In genomic region chr10:6204341-6205191, GRCh38 we compare ENCODE assay signal across 8 cellular contexts. TPM values are rescaled to one million over a fixed set of nuclear protein-coding genes. Genes with fewer than 3 reads are reported as not detected.
A peak's percentile ranks its signal among the peaks of the same experiment; 100 is the strongest.
DNase-seq lines count a peak whose midpoint lies in the region; ATAC-seq and TF ChIP-seq lines count a peak whose summit lies in the region.

No MANE protein-coding gene starts in this region.

- H3K36me3 ChIP-seq in esophagus squamous epithelium, result peaks cover 0 to 5% (median 0%) of the 10 kb centered on the region in 3 donors

- peak overlapping the region; percentile 56 for H3K27ac Mint-ChIP-seq in activated CD4-positive, alpha-beta T cell treated with anti-CD3 and anti-CD28 coated beads, Interleukin-2, amount 10 ng/mL, durations not matched to agents 24 days and 14 days
- peak overlapping the region in 2 of 6 donors; percentile 21 to 26 for H3K27ac Mint-ChIP-seq in naive B cell

- peak; percentile 76 for DNase-seq in activated CD4-positive, alpha-beta T cell treated with anti-CD3 and anti-CD28 coated beads, Interleukin-2, amount 10 ng/mL, durations not matched to agents 24 days and 14 days
- no peak for DNase-seq in activated CD4-positive, alpha-beta T cell treated with anti-CD3 and anti-CD28 coated beads for 4 hours
- DNase-seq in esophagus squamous epithelium (lab: John Stamatoyannopoulos, UW) (no peak), naive B cell (no peak), cerebellar nuclear complex (lab: John Stamatoyannopoulos, UW) (no peak), middle frontal gyrus (ENCODE audit: extremely low spot score, low spot score) (no peak)

- H3K4me3 Mint-ChIP-seq in activated CD4-positive, alpha-beta T cell treated with anti-CD3 and anti-CD28 coated beads, Interleukin-2, amount 10 ng/mL, durations not matched to agents 24 days and 14 days, result peak overlapping the region; percentile 92
- H3K4me3 Mint-ChIP-seq in naive B cell, result peak overlapping the region; percentile 55 to 96 (median 89)

- peaks cover 41% of the 10 kb centered on the region for H3K4me1 Mint-ChIP-seq in activated CD4-positive, alpha-beta T cell treated with anti-CD3 and anti-CD28 coated beads, Interleukin-2, amount 10 ng/mL, durations not matched to agents 24 days and 14 days
- H3K4me1 Mint-ChIP-seq in naive B cell, result peaks cover 19 to 37% (median 26%) of the 10 kb centered on the region in 3 donors

- intact Hi-C loops in activated CD4-positive, alpha-beta T cell treated with anti-CD3 and anti-CD28 coated beads, Interleukin-2, amount 10 ng/mL, durations not matched to agents 24 days and 14 days (cut with micrococcal nuclease), result loop anchor here (5.0 kb wide), 3 partner anchors 88 to 463 kb away; partner anchors contain the start of gene PRKCQ
- intact Hi-C loops in esophagus squamous epithelium (cut with DNase I), result loop anchor here (5.0 kb wide), 1 partner anchor 198 kb away; no protein-coding TSS in a partner anchor

- ATAC-seq in SK-N-SH treated with all-trans-retinoic acid at 6 μM for 48 hours, result peak; percentile 22
- no peak for ATAC-seq in naive B cell (ENCODE audit: low read depth in 2 of 2)
- no peak for ATAC-seq in GM21526 (IDR thresholded peaks at IDR 0.05; ENCODE audit: low FRiP score, unreplicated experiment)

- peak overlapping the region; percentile 91 to 98 (median 96) for H3K27ac ChIP-seq in esophagus squamous epithelium

- no peaks in the 10 kb centered on the region for H3K9me3 ChIP-seq in esophagus squamous epithelium

- H3K4me1 ChIP-seq in esophagus squamous epithelium, result peaks cover 27 to 76% (median 37%) of the 10 kb centered on the region in 3 donors

- H3K27me3 ChIP-seq in esophagus squamous epithelium, result peaks cover 0 to 7% (median 0%) of the 10 kb centered on the region in 4 donors

- peak in 1 of 6 experiments; percentile 3 for TF ChIP-seq CTCF in esophagus squamous epithelium (IDR thresholded peaks at IDR 0.05)

- H3K9me3 Mint-ChIP-seq in activated CD4-positive, alpha-beta T cell treated with anti-CD3 and anti-CD28 coated beads, Interleukin-2, amount 10 ng/mL, durations not matched to agents 24 days and 14 days, result no peaks in the 10 kb centered on the region
- H3K9me3 Mint-ChIP-seq in naive B cell, result no peaks in the 10 kb centered on the region

- no peaks in the 10 kb centered on the region for H3K27me3 Mint-ChIP-seq in activated CD4-positive, alpha-beta T cell treated with anti-CD3 and anti-CD28 coated beads, Interleukin-2, amount 10 ng/mL, durations not matched to agents 24 days and 14 days
- no peaks in the 10 kb centered on the region for H3K27me3 Mint-ChIP-seq in naive B cell

- 12 to 19% methylated on average over 9 to 23 of the region's 24 CpGs for WGBS in esophagus squamous epithelium, 2 donors

- H3K4me3 ChIP-seq in esophagus squamous epithelium, result peak overlapping the region; percentile 65 to 90 (median 82)

- H3K36me3 Mint-ChIP-seq in activated CD4-positive, alpha-beta T cell treated with anti-CD3 and anti-CD28 coated beads, Interleukin-2, amount 10 ng/mL, durations not matched to agents 24 days and 14 days (ENCODE audit: low read depth), result peaks cover 15% of the 10 kb centered on the region
- no peaks in the 10 kb centered on the region for H3K36me3 Mint-ChIP-seq in naive B cell

- no peak for TF ChIP-seq POLR2A in esophagus squamous epithelium (IDR thresholded peaks at IDR 0.05)

TF ChIP-seq in SK-N-SH treated with all-trans-retinoic acid at 6 μM for 48 hours, 23 proteins besides CTCF, POLR2A, EP300 and RAD21:
- TF ChIP-seq ESRRG (CRISPR knock-in tag; IDR thresholded peaks at IDR 0.05) (no peak), CSRNP3 (CRISPR knock-in tag; IDR thresholded peaks at IDR 0.05) (no peak), PPARA (CRISPR knock-in tag; IDR thresholded peaks at IDR 0.05; ENCODE audit: borderline replicate concordance) (no peak), ARNTL (CRISPR knock-in tag; IDR thresholded peaks at IDR 0.05; ENCODE audit: borderline replicate concordance, low read depth) (no peak), CSDC2 (CRISPR knock-in tag; IDR thresholded peaks at IDR 0.05) (no peak), ZFP3 (CRISPR knock-in tag; IDR thresholded peaks at IDR 0.05) (no peak), BACH2 (CRISPR knock-in tag; IDR thresholded peaks at IDR 0.05; ENCODE audit: borderline replicate concordance) (no peak), ISL1 (CRISPR knock-in tag; IDR thresholded peaks at IDR 0.05) (no peak), SNAI2 (CRISPR knock-in tag; IDR thresholded peaks at IDR 0.05) (no peak), GLIS3 (CRISPR knock-in tag; IDR thresholded peaks at IDR 0.05) (no peak), ZNF70 (CRISPR knock-in tag; IDR thresholded peaks at IDR 0.05) (no peak), POU6F1 (CRISPR knock-in tag; IDR thresholded peaks at IDR 0.05; ENCODE audit: borderline replicate concordance, low read depth) (no peak), ZC3H10 (CRISPR knock-in tag; IDR thresholded peaks at IDR 0.05) (no peak), CREB5 (CRISPR knock-in tag; IDR thresholded peaks at IDR 0.05; ENCODE audit: low read depth) (no peak), OSR1 (CRISPR knock-in tag; IDR thresholded peaks at IDR 0.05) (no peak), ZNF8 (CRISPR knock-in tag; IDR thresholded peaks at IDR 0.05) (no peak), TOX (CRISPR knock-in tag; IDR thresholded peaks at IDR 0.05; ENCODE audit: borderline replicate concordance) (no peak), RARB (CRISPR knock-in tag; IDR thresholded peaks at IDR 0.05) (no peak), ZNF565 (CRISPR knock-in tag; conservative IDR thresholded peaks at IDR 0.05; ENCODE audit: low read depth) (no peak)

RNA-seq across cellular contexts. Expression of gene PFKFB3, which starts 1.8 kb away (rescaled TPM):
- total RNA-seq in activated CD4-positive, alpha-beta T cell treated with anti-CD3 and anti-CD28 coated beads, Interleukin-2, amount 10 ng/mL, durations not matched to agents 24 days and 14 days, result 108 TPM in 2 replicates
- 10 to 100 TPM; 17.1 to 37.8 (median 26.2) TPM for total RNA-seq in esophagus squamous epithelium
- polyA plus RNA-seq in naive B cell (ENCODE audit: low read depth in 6 of 6), result 1 to 10 TPM; 2.4 to 8.8 (median 3.3) TPM
